8 cellular contexts compared by ENCODE assay signal in the genomic region with DNA sequence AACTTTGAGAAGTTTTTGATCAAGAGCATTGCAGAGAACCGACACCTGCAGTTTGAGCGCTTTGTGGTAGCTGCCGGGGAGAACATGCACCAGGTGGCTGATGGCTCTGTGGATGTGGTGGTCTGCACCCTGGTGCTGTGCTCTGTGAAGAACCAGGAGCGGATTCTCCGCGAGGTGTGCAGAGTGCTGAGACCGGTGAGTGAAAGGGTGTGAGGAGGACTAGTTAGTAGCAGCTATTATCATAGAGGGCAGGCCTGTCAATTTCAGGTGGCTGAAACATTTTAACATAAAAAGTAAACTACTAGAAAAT. TPM values are rescaled to one million over a fixed set of nuclear protein-coding genes. Genes with fewer than 3 reads are reported as not detected.
DNase-seq lines count a peak whose midpoint lies in the region; ATAC-seq, FAIRE-seq and TF ChIP-seq lines count a peak whose summit lies in the region.

No MANE protein-coding gene starts in this region.

- H3K27ac Mint-ChIP-seq in activated naive CD8-positive, alpha-beta T cell treated with anti-CD3 and anti-CD28 coated beads, Interleukin-2, amount 10 ng/mL, durations not matched to agents 7 days and 5 days = peak overlapping the region; percentile 79
- H3K27ac Mint-ChIP-seq in stimulated activated effector memory CD8-positive, alpha-beta T cell treated with anti-CD3 and anti-CD28 coated beads, Interleukin-12 subunit alpha, Interleukin-12 subunit beta, amount 100 ng/mL, for 72 hours = peak overlapping the region; percentile 94

- H3K27me3 Mint-ChIP-seq in activated naive CD8-positive, alpha-beta T cell treated with anti-CD3 and anti-CD28 coated beads, Interleukin-2, amount 10 ng/mL, durations not matched to agents 7 days and 5 days = no peaks in the 10 kb centered on the region

- no peaks in the 10 kb centered on the region for H3K36me3 ChIP-seq in iPS-18a (ENCODE audit: control insufficient read depth, low read depth, low read length)

- FAIRE-seq in H54 (lab: Jason Lieb, UNC) = no peak

- no peak overlapping the region for H3K27ac ChIP-seq in iPS-18a (ENCODE audit: low read length)

- peak overlapping the region; percentile 47 for H3K4me3 ChIP-seq in iPS-18a (ENCODE audit: low read length)

- DNase-seq in activated gamma-delta T cell treated with Interleukin-2 at 50 U/mL for 16 hours (peak; percentile 16), activated gamma-delta T cell (lab: John Stamatoyannopoulos, UW) (no peak), 8988T (no peak), H54 (ENCODE audit: insufficient read length, low spot score) (no peak)
- peak; percentile 49 for DNase-seq in activated naive CD8-positive, alpha-beta T cell treated with anti-CD3 and anti-CD28 coated beads, Interleukin-2, amount 10 ng/mL, durations not matched to agents 7 days and 5 days
- DNase-seq in stimulated activated effector memory CD8-positive, alpha-beta T cell treated with anti-CD3 and anti-CD28 coated beads, Interleukin-12 subunit alpha, Interleukin-12 subunit beta, amount 100 ng/mL, for 72 hours (ENCODE audit: low spot score in 2 of 2) = no peak

- peaks cover 36% of the 10 kb centered on the region for H3K4me1 Mint-ChIP-seq in activated naive CD8-positive, alpha-beta T cell treated with anti-CD3 and anti-CD28 coated beads, Interleukin-2, amount 10 ng/mL, durations not matched to agents 7 days and 5 days
- H3K4me1 Mint-ChIP-seq in stimulated activated effector memory CD8-positive, alpha-beta T cell treated with anti-CD3 and anti-CD28 coated beads, Interleukin-12 subunit alpha, Interleukin-12 subunit beta, amount 100 ng/mL, for 72 hours = peaks cover 28% of the 10 kb centered on the region

- POLR2A ChIA-PET in activated naive CD8-positive, alpha-beta T cell treated with anti-CD3 and anti-CD28 coated beads, Interleukin-2, amount 10 ng/mL, durations not matched to agents 7 days and 5 days (lab: Charles Lee) = interaction anchor here (0.9 to 1.1 kb wide), 2 partner anchors 99 to 101 kb away, joined by 3 read pairs; partner anchors contain the start of gene SLC11A2

- H3K36me3 Mint-ChIP-seq in activated naive CD8-positive, alpha-beta T cell treated with anti-CD3 and anti-CD28 coated beads, Interleukin-2, amount 10 ng/mL, durations not matched to agents 7 days and 5 days = peaks cover 6% of the 10 kb centered on the region
- H3K36me3 Mint-ChIP-seq in stimulated activated effector memory CD8-positive, alpha-beta T cell treated with anti-CD3 and anti-CD28 coated beads, Interleukin-12 subunit alpha, Interleukin-12 subunit beta, amount 100 ng/mL, for 72 hours = no peaks in the 10 kb centered on the region

- peak overlapping the region; percentile 82 for H3K4me3 Mint-ChIP-seq in activated naive CD8-positive, alpha-beta T cell treated with anti-CD3 and anti-CD28 coated beads, Interleukin-2, amount 10 ng/mL, durations not matched to agents 7 days and 5 days
- H3K4me3 Mint-ChIP-seq in stimulated activated effector memory CD8-positive, alpha-beta T cell treated with anti-CD3 and anti-CD28 coated beads, Interleukin-12 subunit alpha, Interleukin-12 subunit beta, amount 100 ng/mL, for 72 hours = peak overlapping the region; percentile 75

- H3K4me1 ChIP-seq in iPS-18a (ENCODE audit: control insufficient read depth, low read depth, low read length) = peaks cover 40% of the 10 kb centered on the region

- H3K27me3 ChIP-seq in iPS-18a (ENCODE audit: control insufficient read depth, insufficient read depth, low read length) = no peaks in the 10 kb centered on the region

- peak overlapping the region; percentile 18 for H3K9ac ChIP-seq in iPS-18a (ENCODE audit: low read length)

- no peaks in the 10 kb centered on the region for H3K9me3 Mint-ChIP-seq in activated naive CD8-positive, alpha-beta T cell treated with anti-CD3 and anti-CD28 coated beads, Interleukin-2, amount 10 ng/mL, durations not matched to agents 7 days and 5 days
- no peaks in the 10 kb centered on the region for H3K9me3 Mint-ChIP-seq in stimulated activated effector memory CD8-positive, alpha-beta T cell treated with anti-CD3 and anti-CD28 coated beads, Interleukin-12 subunit alpha, Interleukin-12 subunit beta, amount 100 ng/mL, for 72 hours

- no peak for TF ChIP-seq POLR2A in H54 (IDR thresholded peaks at IDR 0.05; ENCODE audit: low read depth, low read length)

- no peaks in the 10 kb centered on the region for H3K9me3 ChIP-seq in iPS-18a (ENCODE audit: control insufficient read depth, low read depth, low read length)

- peak; percentile 28 for ATAC-seq in activated naive CD8-positive, alpha-beta T cell treated with anti-CD3 and anti-CD28 coated beads, Interleukin-2, amount 10 ng/mL, durations not matched to agents 7 days and 5 days (ENCODE audit: low read depth)
- peak; percentile 25 for ATAC-seq in stimulated activated effector memory CD8-positive, alpha-beta T cell treated with anti-CD3 and anti-CD28 coated beads, Interleukin-12 subunit alpha, Interleukin-12 subunit beta, amount 100 ng/mL, for 72 hours
- no peak for ATAC-seq in GM21447 (IDR thresholded peaks at IDR 0.05; ENCODE audit: unreplicated experiment)

RNA-seq across cellular contexts. Expression of gene HIGD1C, which starts 27.0 kb away (rescaled TPM):
- total RNA-seq in activated naive CD8-positive, alpha-beta T cell treated with anti-CD3 and anti-CD28 coated beads, Interleukin-2, amount 10 ng/mL, durations not matched to agents 7 days and 5 days = not detected

Comparison
In these comparisons a context has a peak if more than half of its experiments do, and no peak if none do; other contexts are left out.
1. DNase-seq: peak in activated gamma-delta T cell treated with Interleukin-2 at 50 U/mL for 16 hours (single experiment) and activated naive CD8-positive, alpha-beta T cell treated with anti-CD3 and anti-CD28 coated beads, Interleukin-2, amount 10 ng/mL, durations not matched to agents 7 days and 5 days (single experiment); none in activated gamma-delta T cell (single experiment), stimulated activated effector memory CD8-positive, alpha-beta T cell treated with anti-CD3 and anti-CD28 coated beads, Interleukin-12 subunit alpha, Interleukin-12 subunit beta, amount 100 ng/mL, for 72 hours (0 of 2), 8988T (single experiment) and H54 (single experiment).